In genomic region chr20:38762174-38762573, GRCh38 we compare ENCODE assay signal across 29 cellular contexts. TPM values are rescaled to one million over a fixed set of nuclear protein-coding genes. Genes with fewer than 3 reads are reported as not detected.
"Had no signal": no experiment of that assay in that cellular context is flagged by ENCODE, and none has a peak within 500 bp of the region (broad histone marks: within the 10 kb centered on the region; RNA-seq: fewer than 3 reads in every experiment).

No MANE protein-coding gene starts in this region.

- H3K27me3 Mint-ChIP-seq: dendritic cell treated with granulocyte-macrophage colony-stimulating factor and Interleukin-4, amounts not matched to agents 40 ng/mL and 50 ng/mL, for 4 days; naive thymus-derived CD8-positive, alpha-beta T cell had no signal

- H3K4me3 Mint-ChIP-seq: dendritic cell treated with granulocyte-macrophage colony-stimulating factor and Interleukin-4, amounts not matched to agents 40 ng/mL and 50 ng/mL, for 4 days; endodermal cell; naive thymus-derived CD8-positive, alpha-beta T cell; nephron progenitor cell had no signal

- H3K27ac Mint-ChIP-seq: dendritic cell treated with granulocyte-macrophage colony-stimulating factor and Interleukin-4, amounts not matched to agents 40 ng/mL and 50 ng/mL, for 4 days; endodermal cell; nephron progenitor cell had no signal

- H3K9me3 Mint-ChIP-seq: dendritic cell treated with granulocyte-macrophage colony-stimulating factor and Interleukin-4, amounts not matched to agents 40 ng/mL and 50 ng/mL, for 4 days; endodermal cell; naive thymus-derived CD8-positive, alpha-beta T cell; nephron progenitor cell had no signal

- DNase-seq: effector CD8-positive, alpha-beta T cell; endodermal cell; foreskin fibroblast; gastrocnemius medialis; head of caudate nucleus; left ventricle myocardium superior; lower lobe of right lung; naive thymus-derived CD8-positive, alpha-beta T cell; nephron progenitor cell; nucleus accumbens; stimulated activated CD4-positive, alpha-beta T cell treated with anti-CD3 and anti-CD28 coated beads, Interleukin-12 subunit alpha, Interleukin-12 subunit beta, amount 100 ng/mL, for 4 hours; stimulated activated CD4-positive, alpha-beta T cell treated with anti-CD3 and anti-CD28 coated beads, Interleukin-1b, Interleukin-23, amount 100 ng/mL, for 48 hours; stimulated activated CD4-positive, alpha-beta T cell treated with anti-CD3 and anti-CD28 coated beads, Interleukin-4, amount 100 ng/mL, for 1 hour; stimulated activated CD8-positive, alpha-beta memory T cell treated with anti-CD3 and anti-CD28 coated beads, Interleukin-4, amount 100 ng/mL, for 48 hours; stimulated activated naive CD4-positive, alpha-beta T cell treated with Interleukin-2 at 50 U/mL for 16 hours; substantia nigra; upper lobe of left lung had no signal

- ATAC-seq: esophagus mucosa; gastrocnemius medialis; left ventricle myocardium superior; lower lobe of right lung; naive thymus-derived CD8-positive, alpha-beta T cell; sciatic nerve had no signal

RNA-seq across cellular contexts. Expression of gene SLC32A1, which starts 37.9 kb away (rescaled TPM):
- total RNA-seq: endodermal cell; esophagus mucosa; gastrocnemius medialis; glomerular endothelial cell; left ventricle myocardium superior; lower lobe of right lung; mesenteric fat pad; myocyte; naive thymus-derived CD8-positive, alpha-beta T cell; osteocyte; prostate gland; right atrium auricular region; sciatic nerve; smooth muscle cell; thoracic aorta; tibial nerve; upper lobe of left lung had no signal

RNA-seq across cellular contexts. Expression of gene PPP1R16B, which starts 43.3 kb away (rescaled TPM):
- total RNA-seq: osteocyte, smooth muscle cell had no signal
